In genomic region chr6:156866181-156866862, GRCh38 we compare ENCODE assay signal across 8 cellular contexts.
DNase-seq lines count a peak whose midpoint lies in the region; ATAC-seq and TF ChIP-seq lines count a peak whose summit lies in the region.

No MANE protein-coding gene starts in this region.

- no peaks in the 10 kb centered on the region for H3K9me3 Mint-ChIP-seq in activated T-helper 1 cell treated with anti-CD3 and anti-CD28 coated beads, Interleukin-12 subunit alpha, Interleukin-12 subunit beta, Interleukin-2, Interleukin-4 antibody, amounts not matched to agents 30 ng/mL and 10 ng/mL and 1 ng/mL, durations not matched to agents 14 hours and 24 hours and 36 hours
- H3K9me3 Mint-ChIP-seq in neural progenitor cell = peaks cover 13% of the 10 kb centered on the region

- peak overlapping the region; percentile 60 for H3K27ac Mint-ChIP-seq in activated T-helper 1 cell treated with anti-CD3 and anti-CD28 coated beads, Interleukin-12 subunit alpha, Interleukin-12 subunit beta, Interleukin-2, Interleukin-4 antibody, amounts not matched to agents 30 ng/mL and 10 ng/mL and 1 ng/mL, durations not matched to agents 14 hours and 24 hours and 36 hours
- no peak overlapping the region for H3K27ac Mint-ChIP-seq in neural progenitor cell

- no peak for DNase-seq in activated T-helper 1 cell treated with anti-CD3 and anti-CD28 coated beads, Interleukin-12 subunit alpha, Interleukin-12 subunit beta, Interleukin-2, Interleukin-4 antibody, amounts not matched to agents 30 ng/mL and 10 ng/mL and 1 ng/mL, durations not matched to agents 14 hours and 24 hours and 36 hours (ENCODE audit: low spot score)
- peak; percentile 53 for DNase-seq in kidney tubule cell (ENCODE audit: low spot score)
- DNase-seq in COLO829 (ENCODE audit: low spot score) = no peak
- no peak for DNase-seq in neural progenitor cell (ENCODE audit: low spot score)
- no peak for DNase-seq in NCI-H82 treated with DMSO at 0.1 percent for 48 hours (lab: John Stamatoyannopoulos, UW; ENCODE audit: unreplicated experiment)

- no peak overlapping the region for H3K4me3 ChIP-seq in neural progenitor cell

- H3K4me2 ChIP-seq in neural progenitor cell = no peak overlapping the region

- H3K4me3 Mint-ChIP-seq in activated T-helper 1 cell treated with anti-CD3 and anti-CD28 coated beads, Interleukin-12 subunit alpha, Interleukin-12 subunit beta, Interleukin-2, Interleukin-4 antibody, amounts not matched to agents 30 ng/mL and 10 ng/mL and 1 ng/mL, durations not matched to agents 14 hours and 24 hours and 36 hours = no peak overlapping the region
- no peak overlapping the region for H3K4me3 Mint-ChIP-seq in neural progenitor cell

- H3K79me2 ChIP-seq in neural progenitor cell (ENCODE audit: low read depth) = peaks cover 100% of the 10 kb centered on the region

- ATAC-seq in GM18520 (IDR thresholded peaks at IDR 0.05; ENCODE audit: unreplicated experiment) = peak; percentile 39
- ATAC-seq in HG03095 (IDR thresholded peaks at IDR 0.05; ENCODE audit: unreplicated experiment) = peak; percentile 51
- no peak for ATAC-seq in GM19397 (IDR thresholded peaks at IDR 0.05; ENCODE audit: unreplicated experiment)

- peaks cover 4% of the 10 kb centered on the region for H3K36me3 ChIP-seq in neural progenitor cell

- peaks cover 20% of the 10 kb centered on the region for H3F3A ChIP-seq in neural progenitor cell (ENCODE audit: low read depth)

- H3K27me3 Mint-ChIP-seq in activated T-helper 1 cell treated with anti-CD3 and anti-CD28 coated beads, Interleukin-12 subunit alpha, Interleukin-12 subunit beta, Interleukin-2, Interleukin-4 antibody, amounts not matched to agents 30 ng/mL and 10 ng/mL and 1 ng/mL, durations not matched to agents 14 hours and 24 hours and 36 hours (ENCODE audit: insufficient read depth) = no peaks in the 10 kb centered on the region
- no peaks in the 10 kb centered on the region for H3K27me3 Mint-ChIP-seq in neural progenitor cell (ENCODE audit: insufficient read depth, low read depth)

- H4K20me1 ChIP-seq in neural progenitor cell (ENCODE audit: low read depth) = peaks cover 69% of the 10 kb centered on the region

- no peak for TF ChIP-seq CTCF in neural progenitor cell (IDR thresholded peaks at IDR 0.05)

- H3K36me3 Mint-ChIP-seq in activated T-helper 1 cell treated with anti-CD3 and anti-CD28 coated beads, Interleukin-12 subunit alpha, Interleukin-12 subunit beta, Interleukin-2, Interleukin-4 antibody, amounts not matched to agents 30 ng/mL and 10 ng/mL and 1 ng/mL, durations not matched to agents 14 hours and 24 hours and 36 hours (ENCODE audit: low read depth) = peaks cover 2% of the 10 kb centered on the region
- H3K36me3 Mint-ChIP-seq in neural progenitor cell = peaks cover 20% of the 10 kb centered on the region

- H2AFZ ChIP-seq in neural progenitor cell (replicated peaks) = no peak overlapping the region

- intact Hi-C loops in activated T-helper 1 cell treated with anti-CD3 and anti-CD28 coated beads, Interleukin-12 subunit alpha, Interleukin-12 subunit beta, Interleukin-2, Interleukin-4 antibody, amounts not matched to agents 30 ng/mL and 10 ng/mL and 1 ng/mL, durations not matched to agents 14 hours and 24 hours and 36 hours (cut with micrococcal nuclease) = no loop called here

- peaks cover 65% of the 10 kb centered on the region for H3K4me1 Mint-ChIP-seq in activated T-helper 1 cell treated with anti-CD3 and anti-CD28 coated beads, Interleukin-12 subunit alpha, Interleukin-12 subunit beta, Interleukin-2, Interleukin-4 antibody, amounts not matched to agents 30 ng/mL and 10 ng/mL and 1 ng/mL, durations not matched to agents 14 hours and 24 hours and 36 hours (ENCODE audit: low read depth)
- peaks cover 34% of the 10 kb centered on the region for H3K4me1 Mint-ChIP-seq in neural progenitor cell

- H3K9ac ChIP-seq in neural progenitor cell = no peak overlapping the region

- no peaks in the 10 kb centered on the region for H3K27me3 ChIP-seq in neural progenitor cell

- H3K27ac ChIP-seq in neural progenitor cell = no peak overlapping the region

- no peaks in the 10 kb centered on the region for H3K9me3 ChIP-seq in neural progenitor cell (ENCODE audit: low read depth)

- peaks cover 43% of the 10 kb centered on the region for H3K4me1 ChIP-seq in neural progenitor cell
